8 cellular contexts compared by ENCODE assay signal in the genomic region with DNA sequence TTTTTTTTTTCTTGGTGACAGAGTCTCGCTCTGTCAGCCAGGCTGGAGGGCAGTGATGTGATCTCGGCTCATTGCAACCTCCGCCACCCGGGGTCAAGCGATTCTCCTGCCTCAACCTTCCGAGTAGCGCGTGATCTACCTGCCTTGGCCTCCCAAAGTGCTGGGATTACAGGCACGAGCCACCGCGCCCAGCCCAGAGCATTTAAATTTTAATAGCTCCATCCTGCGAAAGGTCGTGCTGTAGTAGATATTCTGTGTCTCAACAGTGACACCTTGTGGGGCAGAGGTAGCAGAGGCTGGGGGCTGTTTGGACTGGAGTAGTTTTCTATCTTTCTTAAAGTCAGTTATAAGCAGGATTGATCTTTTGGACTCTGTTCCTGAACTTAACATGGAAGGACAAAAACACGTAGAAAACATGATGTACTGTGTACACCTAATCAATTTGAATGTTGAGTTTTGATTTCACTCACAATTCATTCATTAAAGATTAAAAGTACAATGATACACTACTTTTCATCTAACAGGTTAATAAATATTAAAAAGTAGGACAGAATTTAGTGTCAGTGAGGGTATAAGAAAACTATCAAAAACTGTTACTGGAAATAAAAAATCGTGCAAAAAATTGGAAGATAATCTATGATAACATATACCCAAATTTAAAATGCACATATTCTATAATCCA. TPM values are rescaled to one million over a fixed set of nuclear protein-coding genes. Genes with fewer than 3 reads are reported as not detected.
DNase-seq lines count a peak whose midpoint lies in the region; ATAC-seq, FAIRE-seq and TF ChIP-seq lines count a peak whose summit lies in the region.

No MANE protein-coding gene starts in this region.

- TF ChIP-seq CTCF in SK-N-SH (IDR thresholded peaks at IDR 0.05) (peak; percentile 90), cardiac muscle cell (IDR thresholded peaks at IDR 0.05; ENCODE audit: low read depth, low read length) (peak; percentile 84)

- H4K91ac ChIP-seq in trophoblast cell (ENCODE audit: low read depth, low read length) = no peak overlapping the region

- H4K12ac ChIP-seq in trophoblast cell (ENCODE audit: low read depth, low read length) = no peak overlapping the region

- H4K8ac ChIP-seq in trophoblast cell (ENCODE audit: low read depth, low read length) = peak overlapping the region; percentile 47

- H3K36me3 Mint-ChIP-seq in activated naive CD8-positive, alpha-beta T cell treated with anti-CD3 and anti-CD28 coated beads for 36 hours = no peaks in the 10 kb centered on the region

- intact Hi-C loops in aorta (cut with DNase I) = loop anchor here (2.0 to 5.0 kb wide), 3 partner anchors 70 to 153 kb away; a partner anchor contains a TSS

- H3K9ac ChIP-seq in GM23248 (peak overlapping the region; percentile 9; the same call in 1 of the 2 replicates), SK-N-SH (no peak overlapping the region), trophoblast cell (ENCODE audit: low read length) (no peak overlapping the region)

- peak overlapping the region; percentile 19 for H3K4me3 Mint-ChIP-seq in activated naive CD8-positive, alpha-beta T cell treated with anti-CD3 and anti-CD28 coated beads for 36 hours

- DNase-seq in GM23248 = peak; percentile 81
- peak; percentile 66 for DNase-seq in LHCN-M2 (ENCODE audit: low read depth)
- peak; percentile 64 for DNase-seq in SK-N-SH
- peak; percentile 24 for DNase-seq in activated naive CD8-positive, alpha-beta T cell treated with anti-CD3 and anti-CD28 coated beads for 36 hours
- DNase-seq in cardiac muscle cell (ENCODE audit: low read depth in 1 of 2, low spot score in 1 of 2) = peak; percentile 76 to 82
- DNase-seq in trophoblast cell = peak; percentile 64 to 82
- DNase-seq in aorta = peak in 1 of 2 donors; percentile 52

- H3K27me3 ChIP-seq in GM23248 (replicated peaks; ENCODE audit: insufficient read depth) (no peaks in the 10 kb centered on the region), SK-N-SH (ENCODE audit: insufficient read depth) (no peaks in the 10 kb centered on the region), cardiac muscle cell (no peaks in the 10 kb centered on the region), trophoblast cell (ENCODE audit: insufficient read depth, low read length) (no peaks in the 10 kb centered on the region), aorta (ENCODE audit: control insufficient read depth in 1 of 2, insufficient read depth in 2 of 2, low read length in 1 of 2) (no peaks in the 10 kb centered on the region)

- H3K27ac ChIP-seq in GM23248 (no peak overlapping the region), SK-N-SH (ENCODE audit: low read depth in 2 of 2, low read length in 1 of 2) (no peak overlapping the region), cardiac muscle cell (no peak overlapping the region), trophoblast cell (ENCODE audit: low read depth, low read length) (no peak overlapping the region), aorta (ENCODE audit: low read depth in 1 of 2, low read length in 2 of 2) (no peak overlapping the region)

- H3K27ac Mint-ChIP-seq in activated naive CD8-positive, alpha-beta T cell treated with anti-CD3 and anti-CD28 coated beads for 36 hours = no peak overlapping the region

- H3K79me2 ChIP-seq in GM23248 (ENCODE audit: insufficient read depth) = no peaks in the 10 kb centered on the region
- no peaks in the 10 kb centered on the region for H3K79me2 ChIP-seq in SK-N-SH (ENCODE audit: insufficient read depth)
- no peaks in the 10 kb centered on the region for H3K79me2 ChIP-seq in trophoblast cell (ENCODE audit: control insufficient read depth, insufficient read depth, low read length, poor library complexity)

- H3K4me1 Mint-ChIP-seq in activated naive CD8-positive, alpha-beta T cell treated with anti-CD3 and anti-CD28 coated beads for 36 hours = peaks cover 2% of the 10 kb centered on the region

- H3K9me3 Mint-ChIP-seq in activated naive CD8-positive, alpha-beta T cell treated with anti-CD3 and anti-CD28 coated beads for 36 hours = no peaks in the 10 kb centered on the region

- H3K4me1 ChIP-seq in GM23248 (ENCODE audit: insufficient read depth) (no peaks in the 10 kb centered on the region), SK-N-SH (ENCODE audit: control insufficient read depth in 1 of 2, insufficient read depth in 2 of 2, low read depth in 1 of 2, low read length in 1 of 2) (peaks cover 4 to 6% of the 10 kb centered on the region in 2 experiments; a peak in 2 of 4 replicates), cardiac muscle cell (ENCODE audit: low read depth) (peaks cover 3% of the 10 kb centered on the region), trophoblast cell (ENCODE audit: control insufficient read depth in 1 of 2, insufficient read depth in 2 of 2, low read length in 2 of 2) (peaks cover 0 to 2% of the 10 kb centered on the region in 2 experiments), aorta (ENCODE audit: control insufficient read depth in 1 of 2, insufficient read depth in 2 of 2, low read length in 2 of 2) (peaks cover 0 to 2% of the 10 kb centered on the region in 2 donors)

- H3F3A ChIP-seq in GM23248 (ENCODE audit: insufficient read depth) (peaks cover 17% of the 10 kb centered on the region; the same call in 1 of the 2 replicates), SK-N-SH (replicated peaks; ENCODE audit: insufficient read depth) (peaks cover 6% of the 10 kb centered on the region)

- no peaks in the 10 kb centered on the region for H3K36me3 ChIP-seq in GM23248 (ENCODE audit: low read depth)
- H3K36me3 ChIP-seq in SK-N-SH (replicated peaks in 1 of 2; ENCODE audit: control insufficient read depth in 1 of 2, insufficient read depth in 2 of 2, low read length in 1 of 2) = peaks cover 0 to 3% of the 10 kb centered on the region in 2 experiments
- no peaks in the 10 kb centered on the region for H3K36me3 ChIP-seq in cardiac muscle cell
- H3K36me3 ChIP-seq in trophoblast cell (ENCODE audit: control insufficient read depth in 1 of 2, insufficient read depth in 2 of 2, low read length in 2 of 2) = no peaks in the 10 kb centered on the region
- H3K36me3 ChIP-seq in aorta (ENCODE audit: control insufficient read depth in 1 of 2, insufficient read depth in 2 of 2, low read length in 1 of 2) = no peaks in the 10 kb centered on the region

- H4K20me1 ChIP-seq in GM23248 (ENCODE audit: insufficient read depth) = no peaks in the 10 kb centered on the region
- no peaks in the 10 kb centered on the region for H4K20me1 ChIP-seq in SK-N-SH (ENCODE audit: insufficient read depth)

- H3K14ac ChIP-seq in trophoblast cell (ENCODE audit: low read length) = no peak overlapping the region

- no peak overlapping the region for H3K23ac ChIP-seq in trophoblast cell (ENCODE audit: low read length)

- WGBS in GM23248 (ENCODE audit: low coverage in 1 of 2, low lambda C conversion rate in 2 of 2, missing lambda C conversion rate in 2 of 2), 2 experiments = 12 to 13% methylated on average over 15 of the region's 15 CpGs
- 8% methylated on average over 15 of the region's 15 CpGs for WGBS in SK-N-SH (ENCODE audit: low lambda C conversion rate)
- no CpG with 5 or more reads among the region's 15 CpGs for WGBS in trophoblast cell (ENCODE audit: extremely low coverage, insufficient coverage, insufficient read length)
- 1 to 3% methylated on average over 15 of the region's 15 CpGs for WGBS in aorta, 2 donors

- in situ Hi-C loops in GM23248 (cut with MboI) = loop anchor here (10.0 to 25.0 kb wide), 2 partner anchors 153 to 650 kb away; no protein-coding TSS in a partner anchor

- H3K18ac ChIP-seq in trophoblast cell (ENCODE audit: low read length) = no peak overlapping the region

- POLR2A ChIA-PET in SK-N-SH (lab: Yijun Ruan, JAX) = interaction anchor here (0.6 to 1.2 kb wide), 3 partner anchors 12 to 177 kb away, joined by 3 to 4 read pairs (median 3); no protein-coding TSS in a partner anchor

- H2AFZ ChIP-seq in GM23248 = peak overlapping the region; percentile 77
- peak overlapping the region; percentile 91 for H2AFZ ChIP-seq in SK-N-SH (ENCODE audit: low read depth)
- H2AFZ ChIP-seq in trophoblast cell (ENCODE audit: insufficient read depth, low read length, poor library complexity) = peak overlapping the region; percentile 78

- peak; percentile 87 for FAIRE-seq in G401.6 (lab: Jason Lieb, UNC)

- H2BK120ac ChIP-seq in trophoblast cell (ENCODE audit: insufficient read depth, low read length, poor library complexity) = no peak overlapping the region

- H2BK5ac ChIP-seq in trophoblast cell (ENCODE audit: low read depth, low read length, poor library complexity) = no peak overlapping the region

- H3K4ac ChIP-seq in trophoblast cell (ENCODE audit: low read depth, low read length) = no peak overlapping the region

- peak; percentile 90 for ATAC-seq in aorta (ENCODE audit: low FRiP score)

- H3K79me1 ChIP-seq in trophoblast cell (ENCODE audit: low read length) = no peaks in the 10 kb centered on the region

- no peak overlapping the region for H2AK5ac ChIP-seq in trophoblast cell (ENCODE audit: low read length)

- peak overlapping the region; percentile 90 for H3K4me2 ChIP-seq in GM23248 (ENCODE audit: unreplicated experiment)
- H3K4me2 ChIP-seq in SK-N-SH = peak overlapping the region; percentile 77
- H3K4me2 ChIP-seq in trophoblast cell (ENCODE audit: low read length) = peak overlapping the region; percentile 76

- no peaks in the 10 kb centered on the region for H3K9me2 ChIP-seq in GM23248 (ENCODE audit: insufficient read depth)
- no peaks in the 10 kb centered on the region for H3K9me2 ChIP-seq in SK-N-SH

- H2BK12ac ChIP-seq in trophoblast cell (ENCODE audit: low read length) = no peak overlapping the region

- peaks cover 16% of the 10 kb centered on the region for H3K27me3 Mint-ChIP-seq in activated naive CD8-positive, alpha-beta T cell treated with anti-CD3 and anti-CD28 coated beads for 36 hours

- H3K9me3 ChIP-seq in GM23248 (ENCODE audit: low read depth) (no peaks in the 10 kb centered on the region), SK-N-SH (no peaks in the 10 kb centered on the region), cardiac muscle cell (ENCODE audit: low read depth) (no peaks in the 10 kb centered on the region), trophoblast cell (ENCODE audit: insufficient read depth, low read depth, low read length) (no peaks in the 10 kb centered on the region), aorta (ENCODE audit: control insufficient read depth, low read length) (no peaks in the 10 kb centered on the region)

- CTCF ChIA-PET in SK-N-SH (lab: Yijun Ruan, JAX) = interaction anchor here (0.5 to 6.0 kb wide), 53 partner anchors 8 to 840 kb away, joined by 3 to 90 read pairs (median 5); a partner anchor contains a TSS

- H3K4me3 ChIP-seq in GM23248 = peak overlapping the region; percentile 54
- peak overlapping the region; percentile 39 to 55 for H3K4me3 ChIP-seq in SK-N-SH (ENCODE audit: low read depth in 2 of 2, low read length in 1 of 2)
- H3K4me3 ChIP-seq in cardiac muscle cell = peak overlapping the region; percentile 1
- peak overlapping the region; percentile 57 for H3K4me3 ChIP-seq in trophoblast cell (ENCODE audit: low read depth, low read length)
- peak overlapping the region in 1 of 2 donors; percentile 12 for H3K4me3 ChIP-seq in aorta (ENCODE audit: low read length in 2 of 2)

- TF ChIP-seq RAD21 in SK-N-SH (IDR thresholded peaks at IDR 0.05; ENCODE audit: low read length) = peak; percentile 86

- no peak for TF ChIP-seq EP300 in SK-N-SH (IDR thresholded peaks at IDR 0.05; ENCODE audit: borderline replicate concordance in 1 of 2, low read depth in 1 of 2, low read length in 1 of 2)

RNA-seq across cellular contexts. Expression of a gene that starts 11.0 kb away (rescaled TPM):
- total RNA-seq in GM23248 (2014; rRNA removed; shearing (Covaris generic)) = 180 and 214 TPM in 2 replicates
- polyA plus RNA-seq in GM23248 (2016; fragmentation: Nextera tagmentation; extraction: Ambion mirVana) (191 and 197 TPM in 2 replicates), SK-N-SH (2012; rRNA removed) (49.1 and 60.4 TPM in 2 replicates), cardiac muscle cell (60.5 and 113 TPM in 2 replicates), aorta (10 to 100 TPM; 41.7 to 54.0 TPM)
- total RNA-seq in LHCN-M2 (2014; rRNA removed) (144 and 202 TPM in 2 replicates), cardiac muscle cell (103 and 219 TPM in 2 replicates), aorta (100 to 1,000 TPM; 232 to 245 TPM)
- 82.8 TPM for polyA plus RNA-seq in LHCN-M2 (2012)
- 40.4 and 51.3 TPM in 2 replicates for polyA plus RNA-seq in SK-N-SH (2012; cell fraction: cytosol; rRNA removed)
- polyA plus RNA-seq in SK-N-SH (2012; cell fraction: nucleus; rRNA removed) = 94.5 and 183 TPM in 2 replicates
- 100 to 1,000 TPM; 140 to 147 TPM for total RNA-seq in activated naive CD8-positive, alpha-beta T cell treated with anti-CD3 and anti-CD28 coated beads for 36 hours
- polyA plus RNA-seq in trophoblast cell (2013) = 130 and 133 TPM in 2 replicates
